Comparison of ENCODE assay signal across 19 cellular contexts in the genomic region with DNA sequence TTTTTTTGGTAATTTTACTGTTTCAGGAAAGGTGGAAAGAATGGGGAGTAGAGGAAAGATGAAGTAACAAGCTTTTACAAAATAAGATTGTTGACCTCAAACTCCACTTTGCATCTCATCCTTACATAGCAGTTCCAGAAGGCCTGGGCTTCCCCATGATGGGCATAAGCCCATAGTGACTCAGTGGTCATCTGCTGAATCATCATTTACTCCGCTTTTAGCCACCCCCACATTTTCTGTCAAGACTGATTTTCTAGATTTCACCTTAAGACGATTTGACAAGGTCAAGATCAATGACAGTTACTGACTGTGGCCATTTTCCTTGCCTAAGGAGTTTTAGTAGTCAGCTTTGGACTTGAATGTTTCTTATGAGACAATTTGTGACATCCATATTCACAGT.
"Had no signal": no experiment of that assay in that cellular context is flagged by ENCODE, and none has a peak within 500 bp of the region (broad histone marks: within the 10 kb centered on the region; RNA-seq: fewer than 3 reads in every experiment).

No MANE protein-coding gene starts in this region.

- ATAC-seq: effector memory CD8-positive, alpha-beta T cell; gastroesophageal sphincter; left colon; naive thymus-derived CD4-positive, alpha-beta T cell; psoas muscle; stimulated activated effector memory CD8-positive, alpha-beta T cell treated with anti-CD3 and anti-CD28 coated beads, Interleukin-12 subunit alpha, Interleukin-12 subunit beta, amount 100 ng/mL, for 72 hours had no signal

- H3K4me1 ChIP-seq: suprapubic skin had no signal

- H3K27ac ChIP-seq: epithelial cell of prostate, esophagus muscularis mucosa, gastroesophageal sphincter, psoas muscle, right atrium auricular region, suprapubic skin had no signal

- H3K9me3 ChIP-seq: esophagus muscularis mucosa, gastroesophageal sphincter, psoas muscle, right atrium auricular region, suprapubic skin, thyroid gland had no signal

- H3K4me3 ChIP-seq: esophagus muscularis mucosa, gastroesophageal sphincter, psoas muscle, right atrium auricular region, suprapubic skin, thyroid gland had no signal

- H3K27me3 ChIP-seq: esophagus muscularis mucosa, gastroesophageal sphincter, right atrium auricular region, suprapubic skin, thyroid gland had no signal

- DNase-seq: effector memory CD8-positive, alpha-beta T cell; foreskin fibroblast; glutamatergic neuron; left colon; naive thymus-derived CD4-positive, alpha-beta T cell; nephron progenitor cell; psoas muscle; small intestine; stimulated activated CD4-positive, alpha-beta T cell treated with anti-CD3 and anti-CD28 coated beads, Interleukin-12 subunit alpha, Interleukin-12 subunit beta, amount 100 ng/mL, for 4 hours; stimulated activated CD4-positive, alpha-beta T cell treated with anti-CD3 and anti-CD28 coated beads, Interleukin-2, amount 100 ng/mL, for 48 hours; stimulated activated CD8-positive, alpha-beta memory T cell treated with anti-CD3 and anti-CD28 coated beads, Interleukin-4, amount 100 ng/mL, for 48 hours; stimulated activated naive CD8-positive, alpha-beta T cell treated with anti-CD3 and anti-CD28 coated beads, Interleukin-15, Interleukin-2, amounts not matched to agents 100 U/mL and 50 U/mL, for 24 hours; thyroid gland had no signal
